Comparison of ENCODE assay signal across 13 cellular contexts in the genomic region with DNA sequence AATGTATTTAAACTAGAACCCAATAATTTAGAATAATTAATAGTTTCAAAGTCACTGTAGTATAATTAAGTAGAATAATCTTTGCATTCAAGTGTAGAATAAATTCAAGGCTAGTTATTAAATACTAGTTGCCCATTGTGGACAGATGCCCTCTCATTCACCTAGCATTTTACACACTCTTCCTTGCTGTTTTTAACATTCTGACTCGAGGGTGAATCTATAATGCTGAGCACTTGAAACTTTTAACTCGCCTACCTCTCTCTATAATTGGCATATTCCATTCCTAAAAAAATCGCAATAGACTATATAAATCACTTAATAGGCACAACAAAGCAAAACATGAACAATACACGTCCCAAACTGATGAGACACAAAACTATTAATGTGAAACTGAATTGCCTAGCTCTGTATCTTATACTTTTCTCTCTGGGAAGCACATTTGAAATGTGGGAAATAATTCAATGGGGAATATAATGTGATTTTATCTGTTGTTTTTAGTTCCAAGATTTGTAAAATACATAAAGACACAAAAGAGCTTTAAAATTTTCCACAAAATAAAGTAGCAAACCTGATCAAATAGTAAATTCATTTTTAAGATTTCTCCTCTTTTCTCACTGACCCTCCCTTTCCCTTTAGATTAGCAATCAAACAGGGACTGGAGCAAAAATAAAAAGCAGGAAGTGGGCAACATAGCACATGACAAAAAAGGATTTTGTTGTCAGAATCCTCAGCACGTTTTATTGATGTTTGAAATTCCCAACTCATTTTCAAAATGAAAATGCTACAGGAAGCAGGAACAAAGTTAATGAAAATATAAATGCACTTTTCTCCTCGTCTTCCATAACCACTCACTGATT.
DNase-seq lines count a peak whose midpoint lies in the region; ATAC-seq and TF ChIP-seq lines count a peak whose summit lies in the region.
"Had no signal": no experiment of that assay in that cellular context is flagged by ENCODE, and none has a peak within 500 bp of the region (broad histone marks: within the 10 kb centered on the region; RNA-seq: fewer than 3 reads in every experiment).

No MANE protein-coding gene starts in this region.

- DNase-seq in ACHN (peak; percentile 28), ascending aorta (ENCODE audit: low spot score in 2 of 2) (no peak), T-helper 1 cell (no peak), NAMALWA (ENCODE audit: low spot score) (no peak), Peyer's patch (no peak)
- no peak for DNase-seq in activated CD8-positive, alpha-beta memory T cell treated with anti-CD3 and anti-CD28 coated beads, Interleukin-2, amount 10 ng/mL, durations not matched to agents 7 days and 5 days
- DNase-seq: activated CD4-positive, alpha-beta T cell treated with anti-CD3 and anti-CD28 coated beads, Interleukin-2, amount 50 U/mL, for 4 hours; CD4-positive, CD25-positive, alpha-beta regulatory T cell; central memory CD4-positive, alpha-beta T cell; left ventricle myocardium superior; NCI-H510A treated with DMSO at 0.1 percent for 48 hours had no signal

- CTCF ChIA-PET in activated CD8-positive, alpha-beta memory T cell treated with anti-CD3 and anti-CD28 coated beads, Interleukin-2, amount 10 ng/mL, durations not matched to agents 7 days and 5 days (lab: Charles Lee), result interaction anchor here (0.7 kb wide), 1 partner anchor 126 kb away, joined by 3 read pairs; no protein-coding TSS in a partner anchor

- H3K9me3 ChIP-seq in ascending aorta (no peaks in the 10 kb centered on the region), mucosa of stomach (ENCODE audit: control insufficient read depth, low read length) (no peaks in the 10 kb centered on the region), Peyer's patch (no peaks in the 10 kb centered on the region)

- H3K4me3 Mint-ChIP-seq in activated CD8-positive, alpha-beta memory T cell treated with anti-CD3 and anti-CD28 coated beads, Interleukin-2, amount 10 ng/mL, durations not matched to agents 7 days and 5 days, result no peak overlapping the region
- H3K4me3 Mint-ChIP-seq: CD4-positive, CD25-positive, alpha-beta regulatory T cell had no signal

- intact Hi-C loops in ascending aorta (cut with DNase I), result no loop called here

- TF ChIP-seq POLR2A in Peyer's patch (IDR thresholded peaks at IDR 0.05), result no peak

- H3K9me3 Mint-ChIP-seq in activated CD8-positive, alpha-beta memory T cell treated with anti-CD3 and anti-CD28 coated beads, Interleukin-2, amount 10 ng/mL, durations not matched to agents 7 days and 5 days (ENCODE audit: low read depth), result no peaks in the 10 kb centered on the region

- H3K4me3 ChIP-seq in ascending aorta (peak overlapping the region; percentile 14 to 50), mucosa of stomach (ENCODE audit: low read length) (peak overlapping the region; percentile 21), Peyer's patch (peak overlapping the region in 2 of 4 donors; percentile 21 to 27)

- peak overlapping the region in 1 of 2 donors; percentile 6 for H3K27ac ChIP-seq in ascending aorta
- H3K27ac ChIP-seq in Peyer's patch, result peak overlapping the region in 2 of 4 donors; percentile 26 to 60

- no peaks in the 10 kb centered on the region for H3K36me3 Mint-ChIP-seq in activated CD8-positive, alpha-beta memory T cell treated with anti-CD3 and anti-CD28 coated beads, Interleukin-2, amount 10 ng/mL, durations not matched to agents 7 days and 5 days
- H3K36me3 Mint-ChIP-seq: CD4-positive, CD25-positive, alpha-beta regulatory T cell had no signal

- no peaks in the 10 kb centered on the region for H3K36me3 ChIP-seq in ascending aorta
- no peaks in the 10 kb centered on the region for H3K36me3 ChIP-seq in mucosa of stomach (ENCODE audit: control insufficient read depth, insufficient read depth, low read length)
- H3K36me3 ChIP-seq in Peyer's patch, result no peaks in the 10 kb centered on the region

- H3K27me3 ChIP-seq in ascending aorta (no peaks in the 10 kb centered on the region), mucosa of stomach (ENCODE audit: control insufficient read depth, insufficient read depth, low read length) (no peaks in the 10 kb centered on the region), Peyer's patch (no peaks in the 10 kb centered on the region)

- H3K9ac ChIP-seq in mucosa of stomach (ENCODE audit: low read length), result peak overlapping the region; percentile 53

- ATAC-seq in GM21717 (IDR thresholded peaks at IDR 0.05; ENCODE audit: unreplicated experiment), result peak; percentile 9
- no peak for ATAC-seq in activated CD8-positive, alpha-beta memory T cell treated with anti-CD3 and anti-CD28 coated beads, Interleukin-2, amount 10 ng/mL, durations not matched to agents 7 days and 5 days
- ATAC-seq: left ventricle myocardium superior had no signal

- no peak for TF ChIP-seq CTCF in ascending aorta (IDR thresholded peaks at IDR 0.05)
- no peak for TF ChIP-seq CTCF in Peyer's patch (IDR thresholded peaks at IDR 0.05)

- no peaks in the 10 kb centered on the region for H3K4me1 Mint-ChIP-seq in activated CD8-positive, alpha-beta memory T cell treated with anti-CD3 and anti-CD28 coated beads, Interleukin-2, amount 10 ng/mL, durations not matched to agents 7 days and 5 days

- in situ Hi-C loops in ACHN (cut with HindIII; ENCODE audit: low pct_ligation_motif_present, low pct_unique_long_range_greater_than_20kb, low sequenced_read_pairs), result no loop called here

- H3K27ac Mint-ChIP-seq in activated CD8-positive, alpha-beta memory T cell treated with anti-CD3 and anti-CD28 coated beads, Interleukin-2, amount 10 ng/mL, durations not matched to agents 7 days and 5 days, result no peak overlapping the region
- H3K27ac Mint-ChIP-seq: CD4-positive, CD25-positive, alpha-beta regulatory T cell had no signal

- H3K27me3 Mint-ChIP-seq in activated CD8-positive, alpha-beta memory T cell treated with anti-CD3 and anti-CD28 coated beads, Interleukin-2, amount 10 ng/mL, durations not matched to agents 7 days and 5 days, result peaks cover 12% of the 10 kb centered on the region

- peaks cover 0 to 3% of the 10 kb centered on the region in 2 donors for H3K4me1 ChIP-seq in ascending aorta
- H3K4me1 ChIP-seq in mucosa of stomach (ENCODE audit: control insufficient read depth, insufficient read depth, low read length), result peaks cover 30% of the 10 kb centered on the region
- no peaks in the 10 kb centered on the region for H3K4me1 ChIP-seq in Peyer's patch
